In the genomic region with DNA sequence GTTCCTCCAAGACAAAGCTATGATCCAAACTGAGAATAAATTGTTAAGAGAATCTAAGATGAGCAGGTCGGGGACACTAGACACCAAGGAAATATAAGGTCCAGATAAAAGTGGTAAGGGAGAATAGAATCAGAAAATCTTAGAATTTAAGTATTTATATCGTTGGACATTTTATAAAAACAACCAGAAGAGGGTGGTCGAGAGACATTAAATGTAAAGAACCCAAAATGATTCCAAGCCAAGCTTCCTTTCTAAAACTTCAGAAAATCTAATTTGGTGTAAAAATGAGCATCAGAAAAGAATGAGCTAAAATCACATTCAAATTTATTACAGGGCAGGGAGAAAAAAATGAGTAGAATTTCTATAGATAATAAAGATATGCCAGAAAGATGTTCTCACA, we compare ENCODE assay signal across 9 cellular contexts.
A peak's percentile ranks its signal among the peaks of the same experiment; 100 is the strongest.
DNase-seq lines count a peak whose midpoint lies in the region; TF ChIP-seq lines count a peak whose summit lies in the region.
"Had no signal": no experiment of that assay in that cellular context is flagged by ENCODE, and none has a peak within 500 bp of the region (broad histone marks: within the 10 kb centered on the region; RNA-seq: fewer than 3 reads in every experiment).

No MANE protein-coding gene starts in this region.

- H3K79me2 ChIP-seq in ACC112 (ENCODE audit: control insufficient read depth, insufficient read depth, low read length, unreplicated experiment) (no peaks in the 10 kb centered on the region), SK-N-SH (ENCODE audit: insufficient read depth) (no peaks in the 10 kb centered on the region)

- WGBS in SK-N-SH (ENCODE audit: low lambda C conversion rate): 0% methylated on average over 3 of the region's 3 CpGs

- no peaks in the 10 kb centered on the region for H3K9me2 ChIP-seq in SK-N-SH

- CTCF ChIA-PET in SK-N-SH (lab: Yijun Ruan, JAX): interaction anchor here (0.5 to 2.8 kb wide), 36 partner anchors 8 to 1657 kb away, joined by 3 to 57 read pairs (median 4); a partner anchor contains a TSS

- peak; percentile 80 for TF ChIP-seq RAD21 in SK-N-SH (IDR thresholded peaks at IDR 0.05; ENCODE audit: low read length)

- H3K36me3 ChIP-seq in ACC112 (ENCODE audit: insufficient read depth, low read length) (no peaks in the 10 kb centered on the region), SK-N-SH (replicated peaks in 1 of 2; ENCODE audit: control insufficient read depth in 1 of 2, insufficient read depth in 2 of 2, low read length in 1 of 2) (no peaks in the 10 kb centered on the region)

- no peak overlapping the region for H3K27ac ChIP-seq in ACC112 (ENCODE audit: low read depth, low read length)
- H3K27ac ChIP-seq in SK-N-SH (ENCODE audit: low read depth in 2 of 2, low read length in 1 of 2): no peak overlapping the region

- H3K4me3 ChIP-seq in ACC112 (ENCODE audit: low read depth, low read length) (peak overlapping the region; percentile 65), HFF-Myc (replicated peaks; ENCODE audit: low read depth, low read length) (no peak overlapping the region), SK-N-SH (ENCODE audit: low read depth in 2 of 2, low read length in 1 of 2) (no peak overlapping the region)

- POLR2A ChIA-PET in SK-N-SH (lab: Yijun Ruan, JAX): interaction anchor here (1.1 kb wide), 1 partner anchor 97 kb away, joined by 4 read pairs; a partner anchor contains a TSS

- H2AFZ ChIP-seq in ACC112 (ENCODE audit: low read length, unreplicated experiment) (peak overlapping the region; percentile 98), SK-N-SH (ENCODE audit: low read depth) (0 out of 2 replicates have a peak overlapping the region, but pooled peaks have one; percentile 7)

- no peak for TF ChIP-seq EP300 in SK-N-SH (IDR thresholded peaks at IDR 0.05; ENCODE audit: borderline replicate concordance in 1 of 2, low read depth in 1 of 2, low read length in 1 of 2)

- DNase-seq in HFF-Myc (ENCODE audit: extremely low read depth, low read depth) (no peak), SK-N-SH (peak; percentile 10), glomerular endothelial cell (ENCODE audit: extremely low read depth, low read depth, low spot score) (peak; percentile 16), hippocampal formation (lab: John Stamatoyannopoulos, UW) (no peak), putamen (ENCODE audit: low spot score) (no peak)
- DNase-seq in activated CD4-positive, alpha-beta T cell treated with anti-CD3 and anti-CD28 coated beads, Interleukin-2, amount 10 ng/mL, durations not matched to agents 24 days and 14 days: no peak
- DNase-seq in activated CD8-positive, alpha-beta memory T cell treated with anti-CD3 and anti-CD28 coated beads, Interleukin-2, amount 50 U/mL, for 4 hours: no peak
- DNase-seq: Right ventricle myocardium superior had no signal

- H3K4me2 ChIP-seq in SK-N-SH: no peak overlapping the region

- H4K20me1 ChIP-seq in SK-N-SH (ENCODE audit: insufficient read depth): no peaks in the 10 kb centered on the region

- no peaks in the 10 kb centered on the region for H3K9me3 ChIP-seq in SK-N-SH

- no peak overlapping the region for H3K27ac Mint-ChIP-seq in activated CD4-positive, alpha-beta T cell treated with anti-CD3 and anti-CD28 coated beads, Interleukin-2, amount 10 ng/mL, durations not matched to agents 24 days and 14 days

- H3F3A ChIP-seq in SK-N-SH (replicated peaks; ENCODE audit: insufficient read depth): peaks cover 3% of the 10 kb centered on the region

- intact Hi-C loops in activated CD4-positive, alpha-beta T cell treated with anti-CD3 and anti-CD28 coated beads, Interleukin-2, amount 10 ng/mL, durations not matched to agents 24 days and 14 days (cut with micrococcal nuclease): loop anchor here (1.0 kb wide), 1 partner anchor 158 kb away; no protein-coding TSS in a partner anchor

- H3K4me1 ChIP-seq in ACC112 (ENCODE audit: control insufficient read depth, insufficient read depth, low read length, unreplicated experiment): peaks cover 11% of the 10 kb centered on the region
- no peaks in the 10 kb centered on the region for H3K4me1 ChIP-seq in SK-N-SH (ENCODE audit: control insufficient read depth in 1 of 2, insufficient read depth in 2 of 2, low read depth in 1 of 2, low read length in 1 of 2)

- no peaks in the 10 kb centered on the region for H3K27me3 ChIP-seq in ACC112 (ENCODE audit: insufficient read depth, low read length)
- H3K27me3 ChIP-seq in SK-N-SH (ENCODE audit: insufficient read depth): no peaks in the 10 kb centered on the region

- H3K4me1 Mint-ChIP-seq in activated CD4-positive, alpha-beta T cell treated with anti-CD3 and anti-CD28 coated beads, Interleukin-2, amount 10 ng/mL, durations not matched to agents 24 days and 14 days: no peaks in the 10 kb centered on the region

- peak; percentile 16 for TF ChIP-seq CTCF in HFF-Myc (IDR thresholded peaks at IDR 0.05; ENCODE audit: low read depth, low read length, missing control alignments)
- peak; percentile 67 for TF ChIP-seq CTCF in SK-N-SH (IDR thresholded peaks at IDR 0.05)

- H3K36me3 Mint-ChIP-seq in activated CD4-positive, alpha-beta T cell treated with anti-CD3 and anti-CD28 coated beads, Interleukin-2, amount 10 ng/mL, durations not matched to agents 24 days and 14 days (ENCODE audit: low read depth): no peaks in the 10 kb centered on the region

- H3K9me3 Mint-ChIP-seq in activated CD4-positive, alpha-beta T cell treated with anti-CD3 and anti-CD28 coated beads, Interleukin-2, amount 10 ng/mL, durations not matched to agents 24 days and 14 days: no peaks in the 10 kb centered on the region

- peaks cover 6% of the 10 kb centered on the region for H3K27me3 Mint-ChIP-seq in activated CD4-positive, alpha-beta T cell treated with anti-CD3 and anti-CD28 coated beads, Interleukin-2, amount 10 ng/mL, durations not matched to agents 24 days and 14 days

- no peak overlapping the region for H3K9ac ChIP-seq in SK-N-SH

- no peak overlapping the region for H3K4me3 Mint-ChIP-seq in activated CD4-positive, alpha-beta T cell treated with anti-CD3 and anti-CD28 coated beads, Interleukin-2, amount 10 ng/mL, durations not matched to agents 24 days and 14 days

TF ChIP-seq in SK-N-SH, 30 proteins besides CTCF, POLR2A, EP300 and RAD21:
- TF ChIP-seq SMC3 (IDR thresholded peaks at IDR 0.05; ENCODE audit: low read depth, low read length) (peak; percentile 59), RCOR1 (IDR thresholded peaks at IDR 0.05; ENCODE audit: low read length) (no peak), FOSL2 (IDR thresholded peaks at IDR 0.05; ENCODE audit: borderline replicate concordance, low read depth) (no peak)
TF ChIP-seq in SK-N-SH: peak in this region for 1.

Comparison
In these comparisons a context has a peak if more than half of its experiments do, and no peak if none do; other contexts are left out.
1. DNase-seq: peak in SK-N-SH (single experiment) and glomerular endothelial cell (single experiment); none in HFF-Myc (single experiment), hippocampal formation (0 of 2), activated CD4-positive, alpha-beta T cell treated with anti-CD3 and anti-CD28 coated beads, Interleukin-2, amount 10 ng/mL, durations not matched to agents 24 days and 14 days (single experiment), activated CD8-positive, alpha-beta memory T cell treated with anti-CD3 and anti-CD28 coated beads, Interleukin-2, amount 50 U/mL, for 4 hours (single experiment) and putamen (single experiment).